Comparison of ENCODE assay signal across 8 cellular contexts in the genomic region with DNA sequence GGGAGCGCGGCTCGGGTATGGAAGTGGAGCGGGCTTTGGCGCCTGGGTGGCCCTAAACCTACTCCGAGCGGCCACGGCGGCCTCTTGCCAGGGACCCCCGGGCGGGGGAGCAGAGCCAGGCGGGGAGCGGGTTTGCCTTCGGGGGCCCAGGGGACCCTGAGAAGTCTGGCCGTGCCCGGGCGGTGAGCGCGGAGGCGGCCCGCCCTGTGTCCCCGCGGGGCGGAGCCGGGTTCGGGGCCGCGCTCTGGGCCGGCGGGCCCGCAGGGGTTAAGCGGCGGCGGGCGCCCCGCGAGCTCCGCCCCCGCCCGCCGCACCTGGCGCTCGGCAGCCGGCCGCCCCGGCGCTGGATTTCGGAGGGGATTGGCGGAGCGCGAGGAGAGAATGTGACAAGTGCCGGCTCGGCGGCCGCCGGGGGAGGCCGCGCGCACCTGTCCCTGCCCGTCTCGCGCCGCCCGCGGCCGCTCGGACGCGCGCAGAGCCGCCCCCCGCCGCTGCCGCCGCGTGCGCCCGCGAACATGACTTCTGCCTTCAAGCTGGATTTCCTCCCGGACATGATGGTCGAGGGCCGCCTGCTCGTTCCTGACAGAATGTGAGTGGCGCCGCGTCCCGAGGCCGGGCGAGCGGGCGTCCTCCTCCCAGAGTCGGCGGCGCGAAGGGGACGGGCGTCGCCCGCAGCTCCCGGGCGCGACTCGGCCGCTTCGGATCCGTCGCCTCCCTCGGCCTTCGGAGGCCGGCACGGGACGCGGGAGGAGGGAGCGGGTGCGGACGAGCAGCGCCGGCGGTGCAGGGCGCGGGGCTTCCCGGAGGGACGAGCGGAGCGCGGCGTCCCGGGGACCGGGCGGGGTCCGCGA. TPM values are rescaled to one million over a fixed set of nuclear protein-coding genes. Genes with fewer than 3 reads are reported as not detected.
DNase-seq lines count a peak whose midpoint lies in the region; ATAC-seq, FAIRE-seq and TF ChIP-seq lines count a peak whose summit lies in the region.

A gene (plus strand): TSS at position 298 of the 851 bp plus-strand sequence. CDS start 218 bp downstream, at position 516.

- WGBS in lung, 2 donors, result 0 to 1% methylated on average over 76 to 132 of the region's 132 CpGs

- H3K9me3 ChIP-seq in CD8-positive, alpha-beta memory T cell (ENCODE audit: low read length), result no peaks in the 10 kb centered on the region
- H3K9me3 ChIP-seq in lung (ENCODE audit: control insufficient read depth in 2 of 2, insufficient read depth in 1 of 2, low read length in 1 of 2), result no peaks in the 10 kb centered on the region

- no peaks in the 10 kb centered on the region for H3K36me3 ChIP-seq in CD8-positive, alpha-beta memory T cell (ENCODE audit: insufficient read depth, low read length)
- H3K36me3 ChIP-seq in lung (ENCODE audit: control insufficient read depth in 2 of 2, insufficient read depth in 2 of 2, low read length in 2 of 2), result no peaks in the 10 kb centered on the region

- DNase-seq in CD8-positive, alpha-beta memory T cell, result peak; percentile 6 to 58 (median 42)
- DNase-seq in activated CD4-positive, alpha-beta T cell treated with anti-CD3 and anti-CD28 coated beads, Interleukin-2, amount 50 U/mL, for 1 hour, result peak; percentile 46
- DNase-seq in ecto neural progenitor cell (ENCODE audit: low spot score), result peak; percentile 86
- DNase-seq in lung (ENCODE audit: low spot score), result peak; percentile 80
- DNase-seq in stimulated activated CD4-positive, alpha-beta T cell treated with anti-CD3 and anti-CD28 coated beads, TNF-alpha, amount 100 ng/mL, for 48 hours (ENCODE audit: low read depth in 3 of 3), result peak in 2 of 3 donors; percentile 19 to 22
- no peak for DNase-seq in H54 (ENCODE audit: insufficient read length, low spot score)

- no peak for FAIRE-seq in H54 (lab: Jason Lieb, UNC)

- peaks cover 27% of the 10 kb centered on the region for H3K27me3 ChIP-seq in CD8-positive, alpha-beta memory T cell (ENCODE audit: insufficient read depth, low read length, poor library complexity, severe bottlenecking)
- H3K27me3 ChIP-seq in lung (ENCODE audit: control insufficient read depth, insufficient read depth), result no peaks in the 10 kb centered on the region

- peak within 1 kb of the TSS in 4 of 8 donors; percentile 18 to 33 (median 30) for H3K27ac Mint-ChIP-seq in CD8-positive, alpha-beta memory T cell
- H3K27ac Mint-ChIP-seq in IgD-negative memory B cell, result peak within 1 kb of the TSS in 1 of 3 donors; percentile 39

- POLR2A ChIA-PET in CD8-positive, alpha-beta memory T cell (lab: Charles Lee), result no interaction called here

- H3K4me3 Mint-ChIP-seq in CD8-positive, alpha-beta memory T cell, result peak within 1 kb of the TSS; percentile 76 to 87 (median 81)
- H3K4me3 Mint-ChIP-seq in IgD-negative memory B cell, result peak within 1 kb of the TSS; percentile 79 to 91 (median 89)

- TF ChIP-seq CTCF in lung (IDR thresholded peaks at IDR 0.05; ENCODE audit: control extremely low read depth, extremely low read depth), result no peak

- ATAC-seq in GM21367 (IDR thresholded peaks at IDR 0.05; ENCODE audit: unreplicated experiment) (peak; percentile 72), lung (ENCODE audit: insufficient read depth, low FRiP score) (peak; percentile 82)

- peaks cover 0 to 2% (median 0%) of the 10 kb centered on the region in 5 donors for H3K9me3 Mint-ChIP-seq in CD8-positive, alpha-beta memory T cell
- H3K9me3 Mint-ChIP-seq in IgD-negative memory B cell, result no peaks in the 10 kb centered on the region

- H3K27ac ChIP-seq in CD8-positive, alpha-beta memory T cell (ENCODE audit: low read depth, low read length), result no peak within 1 kb of the TSS
- peak within 1 kb of the TSS; percentile 98 to 99 for H3K27ac ChIP-seq in lung (ENCODE audit: low read depth in 1 of 2, low read length in 1 of 2)

- H3K4me1 ChIP-seq in CD8-positive, alpha-beta memory T cell (ENCODE audit: insufficient read depth, low read length), result peaks cover 3% of the 10 kb centered on the region
- peaks cover 6 to 12% of the 10 kb centered on the region in 2 donors for H3K4me1 ChIP-seq in lung (ENCODE audit: control insufficient read depth in 2 of 2, insufficient read depth in 2 of 2, low read length in 2 of 2)

- no peak within 1 kb of the TSS for H3K4me3 ChIP-seq in CD8-positive, alpha-beta memory T cell (ENCODE audit: low read length)
- peak within 1 kb of the TSS; percentile 79 for H3K4me3 ChIP-seq in lung

- no peak for TF ChIP-seq POLR2A in H54 (IDR thresholded peaks at IDR 0.05; ENCODE audit: low read depth, low read length)

- peaks cover 0 to 4% (median 2%) of the 10 kb centered on the region in 3 donors for H3K36me3 Mint-ChIP-seq in CD8-positive, alpha-beta memory T cell
- H3K36me3 Mint-ChIP-seq in IgD-negative memory B cell, result no peaks in the 10 kb centered on the region

- peaks cover 30 to 84% of the 10 kb centered on the region in 2 donors for H3K27me3 Mint-ChIP-seq in CD8-positive, alpha-beta memory T cell
- H3K27me3 Mint-ChIP-seq in IgD-negative memory B cell, result peaks cover 46% of the 10 kb centered on the region

- H3K4me1 Mint-ChIP-seq in CD8-positive, alpha-beta memory T cell, result peaks cover 7 to 15% (median 11%) of the 10 kb centered on the region in 3 donors
- H3K4me1 Mint-ChIP-seq in IgD-negative memory B cell, result peaks cover 3 to 9% (median 4%) of the 10 kb centered on the region in 3 donors

- CTCF ChIA-PET in CD8-positive, alpha-beta memory T cell (lab: Charles Lee), result no interaction called here

RNA-seq across cellular contexts. Expression of the gene that starts here (rescaled TPM):
- 100 to 1,000 TPM; 154 to 155 TPM for total RNA-seq in CD8-positive, alpha-beta memory T cell
- 166 TPM for polyA plus RNA-seq in CD8-positive, alpha-beta memory T cell
- 142 TPM for polyA plus RNA-seq in IgD-negative memory B cell
- 100 to 1,000 TPM in 1 of 2 donors, 10 to 100 TPM in 1; 91.1 to 115 TPM for total RNA-seq in lung
- 10 to 100 TPM; 13.6 to 36.3 TPM for polyA plus RNA-seq in lung
